In the genomic region with DNA sequence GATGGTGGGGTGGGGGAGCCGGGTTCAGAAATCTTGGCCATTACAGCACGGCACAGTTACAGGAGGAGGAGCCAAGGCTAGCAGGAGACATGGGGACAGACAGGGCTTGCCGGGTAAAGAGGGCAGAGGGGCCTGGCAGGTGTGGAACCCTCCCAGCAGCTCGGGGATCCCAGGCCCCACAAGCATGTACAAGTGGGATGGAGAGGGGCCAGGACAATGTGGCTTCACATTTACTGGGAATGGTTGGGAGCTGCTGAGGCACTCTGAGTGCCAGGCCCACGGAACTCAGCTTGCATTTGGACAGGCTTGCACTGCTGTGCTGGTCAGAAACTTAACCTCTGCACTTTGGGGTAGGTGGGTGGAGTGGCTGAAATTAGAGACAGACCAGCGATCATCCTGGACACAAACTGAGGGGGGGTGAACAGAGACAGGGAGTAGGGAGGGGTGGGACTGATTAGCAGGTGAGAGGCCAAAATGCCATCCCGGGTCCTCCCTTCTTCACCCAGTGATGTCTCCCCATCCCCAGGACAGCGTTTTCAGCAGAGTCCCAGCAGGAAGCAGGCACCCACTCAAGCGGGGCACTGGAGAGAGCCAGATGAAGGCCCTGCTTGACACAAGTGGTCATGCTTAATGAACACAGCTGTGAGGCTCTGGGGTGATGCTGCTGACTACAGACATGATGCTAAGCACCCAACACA, we compare ENCODE assay signal across 20 cellular contexts. TPM values are rescaled to one million over a fixed set of nuclear protein-coding genes. Genes with fewer than 3 reads are reported as not detected.
A peak's percentile ranks its signal among the peaks of the same experiment; 100 is the strongest.
DNase-seq lines count a peak whose midpoint lies in the region; ATAC-seq and TF ChIP-seq lines count a peak whose summit lies in the region.
"Had no signal": no experiment of that assay in that cellular context is flagged by ENCODE, and none has a peak within 500 bp of the region (broad histone marks: within the 10 kb centered on the region; RNA-seq: fewer than 3 reads in every experiment).

No MANE protein-coding gene starts in this region.

- no peaks in the 10 kb centered on the region for H3K4me1 Mint-ChIP-seq in HFFc6 (ENCODE audit: low read depth)

- H3K36me3 Mint-ChIP-seq in HFFc6 (ENCODE audit: low read depth) = no peaks in the 10 kb centered on the region
- H3K36me3 Mint-ChIP-seq: natural killer cell had no signal

- no peak overlapping the region for H3K27ac Mint-ChIP-seq in HFFc6
- H3K27ac Mint-ChIP-seq: activated CD4-positive, alpha-beta T cell treated with anti-CD3 and anti-CD28 coated beads, Interleukin-2, amount 10 ng/mL, durations not matched to agents 24 days and 14 days; activated T-cell treated with anti-CD3 and anti-CD28 coated beads, Interleukin-2, amount 50 U/mL, for 72 hours; effector memory CD8-positive, alpha-beta T cell; GM23338; natural killer cell; T-helper 17 cell had no signal

- peaks cover 9% of the 10 kb centered on the region for H3K27me3 Mint-ChIP-seq in HFFc6 (ENCODE audit: insufficient read depth)
- H3K27me3 Mint-ChIP-seq: activated CD4-positive, alpha-beta T cell treated with anti-CD3 and anti-CD28 coated beads, Interleukin-2, amount 10 ng/mL, durations not matched to agents 24 days and 14 days; activated naive CD8-positive, alpha-beta T cell; effector memory CD8-positive, alpha-beta T cell; T-helper 17 cell had no signal

- intact Hi-C loops in sciatic nerve (cut with DNase I) = no loop called here

- no peaks in the 10 kb centered on the region for H3K9me3 Mint-ChIP-seq in HFFc6
- H3K9me3 Mint-ChIP-seq: activated CD4-positive, alpha-beta T cell treated with anti-CD3 and anti-CD28 coated beads, Interleukin-2, amount 10 ng/mL, durations not matched to agents 24 days and 14 days; activated T-cell treated with anti-CD3 and anti-CD28 coated beads, Interleukin-2, amount 50 U/mL, for 72 hours; effector memory CD8-positive, alpha-beta T cell; GM23338; natural killer cell had no signal

- H3K4me3 Mint-ChIP-seq in HFFc6 = no peak overlapping the region
- H3K4me3 Mint-ChIP-seq: activated CD4-positive, alpha-beta T cell treated with anti-CD3 and anti-CD28 coated beads, Interleukin-2, amount 10 ng/mL, durations not matched to agents 24 days and 14 days; activated naive CD8-positive, alpha-beta T cell; activated T-cell treated with anti-CD3 and anti-CD28 coated beads, Interleukin-2, amount 50 U/mL, for 72 hours; effector memory CD8-positive, alpha-beta T cell; GM23338; natural killer cell had no signal

- ATAC-seq in left lobe of liver (peak; percentile 25), sciatic nerve (peak; percentile 13), GM21529 (IDR thresholded peaks at IDR 0.05; ENCODE audit: unreplicated experiment) (no peak)
- ATAC-seq: activated T-cell treated with anti-CD3 and anti-CD28 coated beads, Interleukin-2, amount 50 U/mL, for 72 hours; body of pancreas; effector memory CD8-positive, alpha-beta T cell; gastroesophageal sphincter; natural killer cell; T-helper 17 cell had no signal

- no peak for TF ChIP-seq CTCF in HFFc6 (IDR thresholded peaks at IDR 0.05)

- peak; percentile 16 for DNase-seq in NCI-H2029 (lab: John Stamatoyannopoulos, UW)
- DNase-seq in NCI-H2029 treated with DMSO at 0.1 percent for 48 hours (lab: John Stamatoyannopoulos, UW) = no peak
- peak; percentile 59 for DNase-seq in DMS79 treated with DMSO at 0.1 percent for 48 hours (lab: John Stamatoyannopoulos, UW)
- no peak for DNase-seq in left lobe of liver (ENCODE audit: low spot score)
- no peak for DNase-seq in sciatic nerve (ENCODE audit: low spot score)
- DNase-seq in HFFc6 = no peak
- DNase-seq in NCI-H2227 (lab: John Stamatoyannopoulos, UW; ENCODE audit: unreplicated experiment) = no peak
- DNase-seq: activated CD4-positive, alpha-beta T cell treated with anti-CD3 and anti-CD28 coated beads, Interleukin-2, amount 10 ng/mL, durations not matched to agents 24 days and 14 days; activated T-cell treated with anti-CD3 and anti-CD28 coated beads, Interleukin-2, amount 50 U/mL, for 72 hours; effector memory CD8-positive, alpha-beta T cell; natural killer cell; spleen; stimulated activated CD4-positive, alpha-beta T cell treated with anti-CD3 and anti-CD28 coated beads, Interleukin-4, amount 100 ng/mL, for 1 hour; stimulated activated naive CD8-positive, alpha-beta T cell treated with anti-CD3 and anti-CD28 coated beads, Interleukin-15, Interleukin-2, amounts not matched to agents 100 U/mL and 50 U/mL, for 24 hours; T-helper 17 cell had no signal

RNA-seq across cellular contexts. Expression of a gene that starts 9.6 kb away (rescaled TPM):
- total RNA-seq in left lobe of liver (8.0 TPM), sciatic nerve (24.7 TPM)
- total RNA-seq in HFFc6 (2021; fragmentation: NEBNext Ultra II Directional; extraction: Animal tissue kit (Norgen Biotek cat#: 25700)) = 1 to 10 TPM; 4.3 to 5.7 (median 4.5) TPM

RNA-seq across cellular contexts. Expression of a gene that starts 38.9 kb away (rescaled TPM):
- total RNA-seq in left lobe of liver (5.3 TPM), sciatic nerve (6.1 TPM)
- total RNA-seq in HFFc6 (2021; fragmentation: NEBNext Ultra II Directional; extraction: Animal tissue kit (Norgen Biotek cat#: 25700)) = 1 to 10 TPM in 2 of 6 experiments, under 1 TPM in 4; 0.47 to 1.0 (median 0.82) TPM

RNA-seq across cellular contexts. Expression of a gene that starts 41.5 kb away (rescaled TPM):
- total RNA-seq in left lobe of liver = 9.0 TPM
- 33.4 TPM for total RNA-seq in sciatic nerve
- total RNA-seq in HFFc6 (2021; fragmentation: NEBNext Ultra II Directional; extraction: Animal tissue kit (Norgen Biotek cat#: 25700)) = 10 to 100 TPM; 15.7 to 21.7 (median 17.6) TPM

Comparison
In these comparisons a context has a peak if more than half of its experiments do, and no peak if none do; other contexts are left out.
1. DNase-seq: peak in NCI-H2029 (single experiment) and DMS79 treated with DMSO at 0.1 percent for 48 hours (single experiment); none in NCI-H2029 treated with DMSO at 0.1 percent for 48 hours (single experiment), left lobe of liver (single experiment), sciatic nerve (single experiment), HFFc6 (single experiment) and NCI-H2227 (single experiment).